In genomic region chr20:32762754-32763201, GRCh38 we compare ENCODE assay signal across 8 cellular contexts. TPM values are rescaled to one million over a fixed set of nuclear protein-coding genes. Genes with fewer than 3 reads are reported as not detected.
DNase-seq lines count a peak whose midpoint lies in the region; ATAC-seq and TF ChIP-seq lines count a peak whose summit lies in the region.

No MANE protein-coding gene starts in this region.

- no TSS peak for BruUV-seq in IMR-90 (replicated peaks; lab: Mats Ljungman, UMichigan)

- peak overlapping the region; percentile 40; the same call in 1 of the 2 replicates for H3K4ac ChIP-seq in IMR-90 (ENCODE audit: low read depth, low read length)

- H3K9me3 ChIP-seq in IMR-90 (ENCODE audit: control insufficient read depth, insufficient read depth, low read length): no peaks in the 10 kb centered on the region

- in situ Hi-C loops in IMR-90 (cut with MboI; ENCODE audit: low sequenced_read_pairs): no loop called here

- peak overlapping the region; percentile 16 to 79; a peak in 2 of 4 replicates for H4K8ac ChIP-seq in IMR-90 (ENCODE audit: low read depth in 2 of 2, low read length in 2 of 2)

- no peak overlapping the region for H2BK5ac ChIP-seq in IMR-90 (ENCODE audit: low read depth, low read length, poor library complexity, severe bottlenecking)

- peak overlapping the region; percentile 58 for H2BK120ac ChIP-seq in IMR-90 (ENCODE audit: low read depth, low read length)

- peak overlapping the region; percentile 94 for H2AFZ ChIP-seq in IMR-90 (replicated peaks; ENCODE audit: low read length, poor library complexity)

- TF ChIP-seq RAD21 in IMR-90 (IDR thresholded peaks at IDR 0.05; ENCODE audit: low read length): no peak

- no peaks in the 10 kb centered on the region for H3K36me3 Mint-ChIP-seq in activated T-helper 17 cell treated with anti-CD3 and anti-CD28 coated beads, Interleukin-2, amount 50 U/mL, for 72 hours (ENCODE audit: low read depth)
- no peaks in the 10 kb centered on the region for H3K36me3 Mint-ChIP-seq in stimulated activated memory B cell treated with anti-CD40 and anti-IgM and Interleukin-4, amounts not matched to agents 10 μg/mL and 1 μg/mL and 100 μg/mL, for 72 hours

- H3K4me1 ChIP-seq in IMR-90 (ENCODE audit: control insufficient read depth, insufficient read depth, low read length): peaks cover 5% of the 10 kb centered on the region; the same call in 1 of the 2 replicates

- intact Hi-C loops in IMR-90 (cut with micrococcal nuclease): loop anchor here (2.0 to 10.0 kb wide), 3 partner anchors 78 to 258 kb away; partner anchors contain the start of gene C20orf203

- DNase-seq in activated CD4-positive, CD25-positive, alpha-beta regulatory T cell (lab: John Stamatoyannopoulos, UW): no peak
- DNase-seq in IMR-90: no peak

- H2BK20ac ChIP-seq in IMR-90 (ENCODE audit: low read depth, low read length): no peak overlapping the region

- dilution Hi-C loops in IMR-90 (cut with HindIII; ENCODE audit: low sequenced_read_pairs, unreplicated experiment): no loop called here

- H2AK9ac ChIP-seq in IMR-90 (replicated peaks; ENCODE audit: low read depth, low read length, poor library complexity): peak overlapping the region; percentile 92

- H3K4me1 Mint-ChIP-seq in activated T-helper 17 cell treated with anti-CD3 and anti-CD28 coated beads, Interleukin-2, amount 50 U/mL, for 72 hours: peaks cover 5% of the 10 kb centered on the region
- H3K4me1 Mint-ChIP-seq in stimulated activated memory B cell treated with anti-CD40 and anti-IgM and Interleukin-4, amounts not matched to agents 10 μg/mL and 1 μg/mL and 100 μg/mL, for 72 hours: peaks cover 23% of the 10 kb centered on the region

- no peaks in the 10 kb centered on the region for H3K27me3 ChIP-seq in IMR-90 (ENCODE audit: control insufficient read depth, insufficient read depth, low read length)

- peak overlapping the region; percentile 84 for H3K9ac ChIP-seq in IMR-90 (ENCODE audit: low read depth, low read length)

- no peak overlapping the region for H3K27ac Mint-ChIP-seq in activated T-helper 17 cell treated with anti-CD3 and anti-CD28 coated beads, Interleukin-2, amount 50 U/mL, for 72 hours
- peak overlapping the region; percentile 68 for H3K27ac Mint-ChIP-seq in stimulated activated memory B cell treated with anti-CD40 and anti-IgM and Interleukin-4, amounts not matched to agents 10 μg/mL and 1 μg/mL and 100 μg/mL, for 72 hours

- H3K79me1 ChIP-seq in IMR-90 (ENCODE audit: low read depth in 1 of 2, low read length in 2 of 2): peaks cover 7 to 43% of the 10 kb centered on the region in 2 experiments; a peak in 3 of 4 replicates

- no peak overlapping the region for H4K5ac ChIP-seq in IMR-90 (ENCODE audit: low read depth, low read length)

- no peak overlapping the region for H3K18ac ChIP-seq in IMR-90 (ENCODE audit: low read depth, low read length)

- H3K27ac ChIP-seq in IMR-90 (ENCODE audit: insufficient read depth, low read length): peak overlapping the region; percentile 44; the same call in 1 of the 2 replicates

- H2BK15ac ChIP-seq in IMR-90 (ENCODE audit: low read depth, low read length): no peak overlapping the region

- no peak for TF ChIP-seq POLR2A in IMR-90 (IDR thresholded peaks at IDR 0.05; ENCODE audit: low read depth, low read length)

- peak overlapping the region; percentile 99 for H3K4me2 ChIP-seq in IMR-90 (ENCODE audit: low read depth, low read length)

- peak overlapping the region; percentile 49; the same call in 1 of the 2 replicates for H2AK5ac ChIP-seq in IMR-90 (ENCODE audit: low read depth, low read length)

- peaks cover 10% of the 10 kb centered on the region; the same call in 1 of the 2 replicates for H3K9me1 ChIP-seq in IMR-90 (ENCODE audit: insufficient read depth, low read length)

- CTCF ChIA-PET in IMR-90 (lab: Yijun Ruan, JAX): interaction anchor here (0.6 to 2.5 kb wide), 4 partner anchors 15 to 88 kb away, joined by 3 to 7 read pairs (median 4); no protein-coding TSS in a partner anchor

- peak overlapping the region; percentile 92 for H3K23ac ChIP-seq in IMR-90 (ENCODE audit: low read depth, low read length)

- no peaks in the 10 kb centered on the region for H3K9me3 Mint-ChIP-seq in activated T-helper 17 cell treated with anti-CD3 and anti-CD28 coated beads, Interleukin-2, amount 50 U/mL, for 72 hours
- no peaks in the 10 kb centered on the region for H3K9me3 Mint-ChIP-seq in stimulated activated memory B cell treated with anti-CD40 and anti-IgM and Interleukin-4, amounts not matched to agents 10 μg/mL and 1 μg/mL and 100 μg/mL, for 72 hours

- H3K4me3 Mint-ChIP-seq in activated T-helper 17 cell treated with anti-CD3 and anti-CD28 coated beads, Interleukin-2, amount 50 U/mL, for 72 hours: peak overlapping the region; percentile 76
- peak overlapping the region; percentile 88 for H3K4me3 Mint-ChIP-seq in stimulated activated memory B cell treated with anti-CD40 and anti-IgM and Interleukin-4, amounts not matched to agents 10 μg/mL and 1 μg/mL and 100 μg/mL, for 72 hours

- H4K20me1 ChIP-seq in IMR-90 (ENCODE audit: insufficient read depth, low read length): no peaks in the 10 kb centered on the region

- no peaks in the 10 kb centered on the region for H3K27me3 Mint-ChIP-seq in activated T-helper 17 cell treated with anti-CD3 and anti-CD28 coated beads, Interleukin-2, amount 50 U/mL, for 72 hours
- peaks cover 37% of the 10 kb centered on the region for H3K27me3 Mint-ChIP-seq in stimulated activated memory B cell treated with anti-CD40 and anti-IgM and Interleukin-4, amounts not matched to agents 10 μg/mL and 1 μg/mL and 100 μg/mL, for 72 hours

- ATAC-seq in activated CD4-positive, CD25-positive, alpha-beta regulatory T cell treated with anti-CD3 and anti-CD28 coated beads, Interleukin-2, amount 50 U/mL, for 24 hours: peak; percentile 14 to 19
- ATAC-seq in IMR-90 (ENCODE audit: low read depth): peak; percentile 15
- ATAC-seq in activated T-helper 17 cell treated with anti-CD3 and anti-CD28 coated beads, Interleukin-2, amount 50 U/mL, for 72 hours (replicated peaks): peak; percentile 40
- ATAC-seq in stimulated activated memory B cell treated with anti-CD40 and anti-IgM and Interleukin-4, amounts not matched to agents 10 μg/mL and 1 μg/mL and 100 μg/mL, for 72 hours: peak; percentile 40
- ATAC-seq in HG02571 (IDR thresholded peaks at IDR 0.05; ENCODE audit: unreplicated experiment): no peak
- ATAC-seq in HG02642 (IDR thresholded peaks at IDR 0.05; ENCODE audit: poor library complexity, unreplicated experiment): no peak

- H3K14ac ChIP-seq in IMR-90 (replicated peaks; ENCODE audit: low read depth, low read length): peak overlapping the region; percentile 78

- peak overlapping the region; percentile 90 for H3K4me3 ChIP-seq in IMR-90 (ENCODE audit: insufficient read depth, low read depth, low read length)
- peak overlapping the region; percentile 100 for H3K4me3 ChIP-seq in iPS-11a (ENCODE audit: low read depth, low read length)

- TF ChIP-seq CTCF in IMR-90 (conservative IDR thresholded peaks at IDR 0.05; ENCODE audit: low read depth, low read length): no peak

- 0% methylated on average over 22 of the region's 30 CpGs; no CpG with 5 or more reads in 1 of the 2 experiments for WGBS in IMR-90 (ENCODE audit: extremely low coverage in 2 of 2, insufficient read length in 1 of 2), 2 experiments

- H3K56ac ChIP-seq in IMR-90 (ENCODE audit: extremely low read depth, insufficient read depth, low read length): peak overlapping the region; percentile 39; the same call in 1 of the 2 replicates

- POLR2A ChIA-PET in IMR-90 (lab: Charles Lee; ENCODE audit: unreplicated experiment): interaction anchor here (0.6 kb wide), 1 partner anchor 14 kb away, joined by 5 read pairs; no protein-coding TSS in a partner anchor

- H4K91ac ChIP-seq in IMR-90 (ENCODE audit: insufficient read depth, low read depth, low read length): peak overlapping the region; percentile 49

- no peaks in the 10 kb centered on the region for H3K36me3 ChIP-seq in IMR-90 (ENCODE audit: control insufficient read depth, insufficient read depth, low read length)

TF ChIP-seq in IMR-90, 13 proteins besides CTCF, POLR2A, EP300 and RAD21:
- TF ChIP-seq BHLHE40 (IDR thresholded peaks at IDR 0.05; ENCODE audit: low read depth, low read length) (no peak), RCOR1 (IDR thresholded peaks at IDR 0.05; ENCODE audit: insufficient replicate concordance, low read length) (no peak), MAZ (IDR thresholded peaks at IDR 0.05; ENCODE audit: borderline replicate concordance, low read depth, low read length) (no peak; the same call in 1 of the 2 replicates), MAFK (IDR thresholded peaks at IDR 0.05; ENCODE audit: low read depth, low read length) (no peak), NFE2L2 (IDR thresholded peaks at IDR 0.05; ENCODE audit: low read depth, low read length) (no peak)
TF ChIP-seq in IMR-90: peak in this region for 0.

RNA-seq across cellular contexts. Expression of gene DNMT3B, which starts 0.6 kb away (rescaled TPM):
- total RNA-seq in IMR-90 (2012; rRNA removed): 1.3 and 1.4 TPM in 2 replicates
- 1.9 TPM in 2 replicates for polyA plus RNA-seq in IMR-90 (2012; rRNA removed)
- 0.76 and 1.1 TPM in 2 replicates for polyA plus RNA-seq in IMR-90 (2012; cell fraction: cytosol; rRNA removed)
- 7.0 and 8.4 TPM in 2 replicates for polyA plus RNA-seq in IMR-90 (2012; cell fraction: nucleus; rRNA removed; ENCODE audit: low replicate concordance)
- under 1 TPM; 0.16 to 0.99 TPM for total RNA-seq in activated T-helper 17 cell treated with anti-CD3 and anti-CD28 coated beads, Interleukin-2, amount 50 U/mL, for 72 hours

RNA-seq across cellular contexts. Expression of gene COMMD7, which starts 19.5 kb away (rescaled TPM):
- total RNA-seq in IMR-90 (2012; rRNA removed): 46.9 and 51.8 TPM in 2 replicates
- polyA plus RNA-seq in IMR-90 (2012; rRNA removed): 62.0 and 67.5 TPM in 2 replicates
- polyA plus RNA-seq in IMR-90 (2012; cell fraction: cytosol; rRNA removed): 34.0 and 43.2 TPM in 2 replicates
- 18.7 and 36.6 TPM in 2 replicates for polyA plus RNA-seq in IMR-90 (2012; cell fraction: nucleus; rRNA removed; ENCODE audit: low replicate concordance)
- 10 to 100 TPM; 18.5 to 29.9 TPM for total RNA-seq in activated T-helper 17 cell treated with anti-CD3 and anti-CD28 coated beads, Interleukin-2, amount 50 U/mL, for 72 hours

RNA-seq across cellular contexts. Expression of gene MAPRE1, which starts 57.0 kb away (rescaled TPM):
- total RNA-seq in IMR-90 (2012; rRNA removed): 82.6 and 205 TPM in 2 replicates
- polyA plus RNA-seq in IMR-90 (2012; rRNA removed): 87.8 and 107 TPM in 2 replicates
- polyA plus RNA-seq in IMR-90 (2012; cell fraction: cytosol; rRNA removed): 18.3 and 35.9 TPM in 2 replicates
- polyA plus RNA-seq in IMR-90 (2012; cell fraction: nucleus; rRNA removed; ENCODE audit: low replicate concordance): 5.9 and 31.1 TPM in 2 replicates
- 100 to 1,000 TPM in 1 of 2 donors, 10 to 100 TPM in 1; 77.3 to 141 TPM for total RNA-seq in activated T-helper 17 cell treated with anti-CD3 and anti-CD28 coated beads, Interleukin-2, amount 50 U/mL, for 72 hours

Comparison
In these comparisons a context has a peak if more than half of its experiments do, and no peak if none do; other contexts are left out.
1. ATAC-seq: peak in activated CD4-positive, CD25-positive, alpha-beta regulatory T cell treated with anti-CD3 and anti-CD28 coated beads, Interleukin-2, amount 50 U/mL, for 24 hours (2 of 2), IMR-90 (single experiment), activated T-helper 17 cell treated with anti-CD3 and anti-CD28 coated beads, Interleukin-2, amount 50 U/mL, for 72 hours (single experiment) and stimulated activated memory B cell treated with anti-CD40 and anti-IgM and Interleukin-4, amounts not matched to agents 10 μg/mL and 1 μg/mL and 100 μg/mL, for 72 hours (single experiment); none in HG02571 (single experiment) and HG02642 (single experiment).